Comparison of ENCODE assay signal across 9 cellular contexts in genomic region chrX:6228720-6229119, GRCh38. TPM values are rescaled to one million over a fixed set of nuclear protein-coding genes. Genes with fewer than 3 reads are reported as not detected.
DNase-seq lines count a peak whose midpoint lies in the region; ATAC-seq and TF ChIP-seq lines count a peak whose summit lies in the region.
"Had no signal": no experiment of that assay in that cellular context is flagged by ENCODE, and none has a peak within 500 bp of the region (broad histone marks: within the 10 kb centered on the region; RNA-seq: fewer than 3 reads in every experiment).

TSS of gene NLGN4X (minus strand) at chrX:6228867. CDS start at chrX:6151466, 77,401 bp downstream.

- H3K36me3 ChIP-seq in SK-N-SH (replicated peaks in 1 of 2; ENCODE audit: control insufficient read depth in 1 of 2, insufficient read depth in 2 of 2, low read length in 1 of 2) (no peaks in the 10 kb centered on the region), esophagus squamous epithelium (no peaks in the 10 kb centered on the region), vagina (no peaks in the 10 kb centered on the region)

- H3K9me2 ChIP-seq in SK-N-SH = no peaks in the 10 kb centered on the region

- DNase-seq in SK-N-SH (peak; percentile 45), esophagus squamous epithelium (lab: John Stamatoyannopoulos, UW) (no peak), naive B cell (no peak), vagina (ENCODE audit: extremely low spot score in 2 of 2) (no peak), epidermal melanocyte (ENCODE audit: insufficient read length, low spot score) (no peak)
- no peak for DNase-seq in stimulated activated CD4-positive, alpha-beta T cell treated with anti-CD3 and anti-CD28 coated beads, Interleukin-12 subunit alpha, Interleukin-12 subunit beta, amount 100 ng/mL, for 4 hours

- 5% methylated on average over 12 of the region's 12 CpGs for whole genome bisulfite sequencing in SK-N-SH (ENCODE audit: low lambda C conversion rate)
- 4 to 27% methylated on average over 11 to 12 of the region's 12 CpGs for WGBS in esophagus squamous epithelium, 2 donors

- POLR2A ChIA-PET in SK-N-SH (lab: Yijun Ruan, JAX) = interaction anchor here (0.6 kb wide), 1 partner anchor 585 kb away, joined by 3 read pairs; no protein-coding TSS in a partner anchor

- CTCF ChIA-PET in SK-N-SH (lab: Yijun Ruan, JAX) = interaction anchor here (1.2 kb wide), 1 partner anchor 175 kb away, joined by 4 read pairs; no protein-coding TSS in a partner anchor

- H3K9me3 Mint-ChIP-seq in naive B cell = peaks cover 0 to 14% (median 3%) of the 10 kb centered on the region in 7 donors

- TF ChIP-seq CTCF in SK-N-SH (IDR thresholded peaks at IDR 0.05) (no peak), esophagus squamous epithelium (IDR thresholded peaks at IDR 0.05) (no peak), vagina (IDR thresholded peaks at IDR 0.05) (no peak)

- H3K27ac ChIP-seq in SK-N-SH (ENCODE audit: low read depth in 2 of 2, low read length in 1 of 2) (no peak within 1 kb of the TSS), esophagus squamous epithelium (no peak within 1 kb of the TSS), vagina (no peak within 1 kb of the TSS)
- H3K27ac ChIP-seq: skin epidermis had no signal

- H3K27me3 ChIP-seq in SK-N-SH (ENCODE audit: insufficient read depth) (no peaks in the 10 kb centered on the region), esophagus squamous epithelium (peaks cover 0 to 41% (median 9%) of the 10 kb centered on the region in 4 donors), vagina (no peaks in the 10 kb centered on the region)

- no peak for TF ChIP-seq EP300 in SK-N-SH (IDR thresholded peaks at IDR 0.05; ENCODE audit: borderline replicate concordance in 1 of 2, low read depth in 1 of 2, low read length in 1 of 2)

- H3K27me3 Mint-ChIP-seq in naive B cell = peaks cover 20 to 56% (median 39%) of the 10 kb centered on the region in 3 donors

- ATAC-seq in SK-N-SH treated with all-trans-retinoic acid at 6 μM for 48 hours (no peak), naive B cell (ENCODE audit: low read depth in 2 of 2) (no peak), HG03378 (IDR thresholded peaks at IDR 0.05; ENCODE audit: unreplicated experiment) (no peak)

- H3K4me2 ChIP-seq in SK-N-SH = no peak within 1 kb of the TSS

- H3K4me3 ChIP-seq in SK-N-SH (ENCODE audit: low read depth in 2 of 2, low read length in 1 of 2) = peak within 1 kb of the TSS in 1 of 2 experiments; percentile 47; a peak in 1 of 4 replicates
- H3K4me3 ChIP-seq in esophagus squamous epithelium = peak within 1 kb of the TSS in 3 of 4 donors; percentile 33 to 64 (median 36)
- peak within 1 kb of the TSS; percentile 35 to 40 for H3K4me3 ChIP-seq in vagina

- no peak within 1 kb of the TSS for H2AFZ ChIP-seq in SK-N-SH (ENCODE audit: low read depth)

- H3K4me1 Mint-ChIP-seq in naive B cell = peaks cover 0 to 14% (median 7%) of the 10 kb centered on the region in 3 donors

- H3K9me3 ChIP-seq in SK-N-SH (no peaks in the 10 kb centered on the region), esophagus squamous epithelium (no peaks in the 10 kb centered on the region), vagina (no peaks in the 10 kb centered on the region)

- no peaks in the 10 kb centered on the region for H3F3A ChIP-seq in SK-N-SH (replicated peaks; ENCODE audit: insufficient read depth)

- H3K9ac ChIP-seq in SK-N-SH = no peak within 1 kb of the TSS

- peak within 1 kb of the TSS in 2 of 6 donors; percentile 13 to 22 for H3K27ac Mint-ChIP-seq in naive B cell

- no peak for TF ChIP-seq POLR2A in esophagus squamous epithelium (IDR thresholded peaks at IDR 0.05)
- TF ChIP-seq POLR2A in vagina (IDR thresholded peaks at IDR 0.05) = no peak

- peak within 1 kb of the TSS in 6 of 8 donors; percentile 4 to 82 (median 48) for H3K4me3 Mint-ChIP-seq in naive B cell

- H3K36me3 Mint-ChIP-seq in naive B cell = peaks cover 4 to 8% of the 10 kb centered on the region in 2 donors

- intact Hi-C loops in esophagus squamous epithelium (cut with DNase I) = no loop called here
- intact Hi-C loops in vagina (cut with DNase I) = no loop called here

- no peaks in the 10 kb centered on the region for H4K20me1 ChIP-seq in SK-N-SH (ENCODE audit: insufficient read depth)

- H3K79me2 ChIP-seq in SK-N-SH (ENCODE audit: insufficient read depth) = no peaks in the 10 kb centered on the region

- no peak for TF ChIP-seq RAD21 in SK-N-SH (IDR thresholded peaks at IDR 0.05; ENCODE audit: low read length)

- H3K4me1 ChIP-seq in SK-N-SH (ENCODE audit: control insufficient read depth in 1 of 2, insufficient read depth in 2 of 2, low read depth in 1 of 2, low read length in 1 of 2) = no peaks in the 10 kb centered on the region; a peak in 1 of 4 replicates
- peaks cover 0 to 18% (median 7%) of the 10 kb centered on the region in 3 donors for H3K4me1 ChIP-seq in esophagus squamous epithelium
- peaks cover 11% of the 10 kb centered on the region for H3K4me1 ChIP-seq in vagina

TF ChIP-seq in SK-N-SH, 30 proteins besides CTCF, POLR2A, EP300 and RAD21 (continues in another document):
- TF ChIP-seq FOXM1 (IDR thresholded peaks at IDR 0.05; ENCODE audit: low read depth) (no peak), MXI1 (IDR thresholded peaks at IDR 0.05; ENCODE audit: low read depth, low read length) (no peak), GABPA (IDR thresholded peaks at IDR 0.05; ENCODE audit: low read depth) (no peak), NFIC (IDR thresholded peaks at IDR 0.05; ENCODE audit: borderline replicate concordance) (no peak), MAX (IDR thresholded peaks at IDR 0.05; ENCODE audit: low read depth) (no peak), SIN3A (IDR thresholded peaks at IDR 0.05; ENCODE audit: borderline replicate concordance, low read depth, low read length) (no peak)

TF ChIP-seq in SK-N-SH treated with all-trans-retinoic acid at 6 μM for 48 hours, 23 proteins besides CTCF, POLR2A, EP300 and RAD21:
- TF ChIP-seq SNAI2 (CRISPR knock-in tag; IDR thresholded peaks at IDR 0.05) (no peak), ZFP30 (CRISPR knock-in tag; IDR thresholded peaks at IDR 0.05) (no peak), TCF4 (CRISPR knock-in tag; IDR thresholded peaks at IDR 0.05; ENCODE audit: borderline replicate concordance) (no peak), ARNTL (CRISPR knock-in tag; IDR thresholded peaks at IDR 0.05; ENCODE audit: borderline replicate concordance, low read depth) (no peak), ESRRG (CRISPR knock-in tag; IDR thresholded peaks at IDR 0.05) (no peak), ZNF70 (CRISPR knock-in tag; IDR thresholded peaks at IDR 0.05) (no peak), PATZ1 (CRISPR knock-in tag; IDR thresholded peaks at IDR 0.05; ENCODE audit: borderline replicate concordance) (no peak), OSR1 (CRISPR knock-in tag; IDR thresholded peaks at IDR 0.05) (no peak), CSDC2 (CRISPR knock-in tag; IDR thresholded peaks at IDR 0.05) (no peak), GLIS3 (CRISPR knock-in tag; IDR thresholded peaks at IDR 0.05) (no peak), ISL1 (CRISPR knock-in tag; IDR thresholded peaks at IDR 0.05) (no peak), POU6F1 (CRISPR knock-in tag; IDR thresholded peaks at IDR 0.05; ENCODE audit: borderline replicate concordance, low read depth) (no peak), PPARA (CRISPR knock-in tag; IDR thresholded peaks at IDR 0.05; ENCODE audit: borderline replicate concordance) (no peak)

RNA-seq across cellular contexts. Expression of gene NLGN4X, which starts in this region (rescaled TPM):
- 0.05 and 0.31 TPM in 2 replicates for polyA plus RNA-seq in SK-N-SH (2012; rRNA removed)
- polyA plus RNA-seq in SK-N-SH (2012; cell fraction: cytosol; rRNA removed) = 0.13 and 0.46 TPM in 2 replicates
- polyA plus RNA-seq in SK-N-SH (2012; cell fraction: nucleus; rRNA removed) = 0.06 and 0.14 TPM in 2 replicates
- total RNA-seq in esophagus squamous epithelium = 1 to 10 TPM in 2 of 4 donors, under 1 TPM in 2; 0.22 to 1.9 (median 1.0) TPM
- polyA plus RNA-seq in naive B cell (ENCODE audit: low read depth in 6 of 6) = under 1 TPM in 1 of 6 donors, not detected in 5; 0.23 TPM
- total RNA-seq in vagina = 2.5 TPM

Comparison
In these comparisons a context has a peak if more than half of its experiments do, and no peak if none do; other contexts are left out.
1. Peak in DNase-seq in SK-N-SH; RNA of the gene not detected or under 1 TPM.